Comparison of ENCODE assay signal across 1 cellular context in genomic region chr6:87731818-87732661, GRCh38.
TF ChIP-seq lines count a peak whose summit lies in the region.

No MANE protein-coding gene starts in this region.

TF ChIP-seq in IMR-90, 13 proteins besides CTCF, POLR2A, EP300 and RAD21 (continued from another document):
- no peak for TF ChIP-seq ELK1 (IDR thresholded peaks at IDR 0.05; ENCODE audit: borderline replicate concordance, low read depth, low read length)
- no peak for TF ChIP-seq NFE2L2 (IDR thresholded peaks at IDR 0.05; ENCODE audit: low read depth, low read length)
- TF ChIP-seq BHLHE40 (IDR thresholded peaks at IDR 0.05; ENCODE audit: low read depth, low read length): no peak
- TF ChIP-seq, protein P1, sequence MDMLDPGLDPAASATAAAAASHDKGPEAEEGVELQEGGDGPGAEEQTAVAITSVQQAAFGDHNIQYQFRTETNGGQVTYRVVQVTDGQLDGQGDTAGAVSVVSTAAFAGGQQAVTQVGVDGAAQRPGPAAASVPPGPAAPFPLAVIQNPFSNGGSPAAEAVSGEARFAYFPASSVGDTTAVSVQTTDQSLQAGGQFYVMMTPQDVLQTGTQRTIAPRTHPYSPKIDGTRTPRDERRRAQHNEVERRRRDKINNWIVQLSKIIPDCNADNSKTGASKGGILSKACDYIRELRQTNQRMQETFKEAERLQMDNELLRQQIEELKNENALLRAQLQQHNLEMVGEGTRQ (IDR thresholded peaks at IDR 0.05; ENCODE audit: low read depth, low read length): 0 out of 2 replicates have a peak, but pooled peaks have one; percentile 32
- TF ChIP-seq FOS (IDR thresholded peaks at IDR 0.05; ENCODE audit: low read depth, low read length): no peak
- no peak for TF ChIP-seq CHD1 (IDR thresholded peaks at IDR 0.05; ENCODE audit: low read depth, low read length)
- no peak for TF ChIP-seq MAFK (IDR thresholded peaks at IDR 0.05; ENCODE audit: low read depth, low read length)
